1 cellular context compared by ENCODE assay signal in the genomic region with DNA sequence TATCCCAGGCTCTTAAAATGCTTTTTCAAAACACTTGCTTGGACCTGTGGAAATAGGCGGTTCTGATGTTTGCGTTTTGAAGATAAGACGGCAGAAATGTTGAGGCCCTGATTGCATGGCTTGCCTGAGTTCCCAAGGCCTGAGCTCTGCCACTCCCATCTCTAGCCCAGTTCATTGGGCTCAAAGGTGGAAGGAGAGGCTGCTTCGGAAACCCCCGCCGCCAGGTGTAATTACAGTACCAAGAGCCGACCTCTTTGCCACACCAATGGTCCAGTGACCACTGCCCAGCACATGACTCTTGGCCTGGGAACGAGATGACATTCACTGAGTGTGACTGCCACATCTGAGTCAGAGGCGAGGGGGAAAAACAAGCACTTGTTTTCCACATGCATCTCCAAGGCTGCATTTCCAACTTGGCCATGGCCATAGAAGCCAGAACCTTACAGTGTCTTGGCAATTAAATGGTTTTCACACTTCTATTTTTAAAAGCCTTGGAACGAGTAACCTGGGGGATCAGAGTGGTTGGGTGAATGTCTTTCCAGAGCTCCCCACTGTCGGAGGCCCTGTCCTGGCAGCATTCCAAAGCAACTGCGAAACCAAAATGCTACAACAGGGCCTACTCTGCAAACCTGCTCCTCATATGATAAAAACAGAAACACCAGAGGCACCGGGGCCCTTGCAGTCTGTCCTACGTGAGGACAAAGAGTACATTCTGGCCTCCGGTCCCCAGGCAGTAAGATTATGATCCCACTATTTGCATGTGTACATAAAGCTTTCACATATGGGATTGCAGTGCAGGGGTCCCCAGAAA.
TF ChIP-seq lines count a peak whose summit lies in the region.

No MANE protein-coding gene starts in this region.

TF ChIP-seq in HepG2, 621 proteins besides CTCF, POLR2A, EP300 and RAD21 (continued from another document and continues in another):
- TF ChIP-seq, protein P1, sequence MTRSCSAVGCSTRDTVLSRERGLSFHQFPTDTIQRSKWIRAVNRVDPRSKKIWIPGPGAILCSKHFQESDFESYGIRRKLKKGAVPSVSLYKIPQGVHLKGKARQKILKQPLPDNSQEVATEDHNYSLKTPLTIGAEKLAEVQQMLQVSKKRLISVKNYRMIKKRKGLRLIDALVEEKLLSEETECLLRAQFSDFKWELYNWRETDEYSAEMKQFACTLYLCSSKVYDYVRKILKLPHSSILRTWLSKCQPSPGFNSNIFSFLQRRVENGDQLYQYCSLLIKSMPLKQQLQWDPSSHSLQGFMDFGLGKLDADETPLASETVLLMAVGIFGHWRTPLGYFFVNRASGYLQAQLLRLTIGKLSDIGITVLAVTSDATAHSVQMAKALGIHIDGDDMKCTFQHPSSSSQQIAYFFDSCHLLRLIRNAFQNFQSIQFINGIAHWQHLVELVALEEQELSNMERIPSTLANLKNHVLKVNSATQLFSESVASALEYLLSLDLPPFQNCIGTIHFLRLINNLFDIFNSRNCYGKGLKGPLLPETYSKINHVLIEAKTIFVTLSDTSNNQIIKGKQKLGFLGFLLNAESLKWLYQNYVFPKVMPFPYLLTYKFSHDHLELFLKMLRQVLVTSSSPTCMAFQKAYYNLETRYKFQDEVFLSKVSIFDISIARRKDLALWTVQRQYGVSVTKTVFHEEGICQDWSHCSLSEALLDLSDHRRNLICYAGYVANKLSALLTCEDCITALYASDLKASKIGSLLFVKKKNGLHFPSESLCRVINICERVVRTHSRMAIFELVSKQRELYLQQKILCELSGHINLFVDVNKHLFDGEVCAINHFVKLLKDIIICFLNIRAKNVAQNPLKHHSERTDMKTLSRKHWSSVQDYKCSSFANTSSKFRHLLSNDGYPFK (CRISPR knock-in tag; IDR thresholded peaks at IDR 0.05; ENCODE audit: borderline replicate concordance), result no peak
- TF ChIP-seq BRCA1 (CRISPR knock-in tag; IDR thresholded peaks at IDR 0.05) (no peak), MEIS1 (CRISPR knock-in tag; IDR thresholded peaks at IDR 0.05; ENCODE audit: borderline replicate concordance) (no peak), MXD4 (CRISPR knock-in tag; IDR thresholded peaks at IDR 0.05) (no peak), EHMT2 (IDR thresholded peaks at IDR 0.05; ENCODE audit: borderline replicate concordance, low read depth, low read length) (no peak), SIX1 (CRISPR knock-in tag; IDR thresholded peaks at IDR 0.05; ENCODE audit: borderline replicate concordance) (no peak), ZKSCAN8 (CRISPR knock-in tag; IDR thresholded peaks at IDR 0.05; ENCODE audit: borderline replicate concordance) (no peak), MAZ (IDR thresholded peaks at IDR 0.05; ENCODE audit: borderline replicate concordance, low read depth, low read length) (no peak), MAZ (CRISPR knock-in tag; IDR thresholded peaks at IDR 0.05; ENCODE audit: low read depth) (no peak), BCL6 (CRISPR knock-in tag; IDR thresholded peaks at IDR 0.05) (no peak), ZNF101 (CRISPR knock-in tag; IDR thresholded peaks at IDR 0.05; ENCODE audit: borderline replicate concordance, low read depth) (no peak), JUN (CRISPR knock-in tag; IDR thresholded peaks at IDR 0.05) (no peak), IKZF1 (IDR thresholded peaks at IDR 0.05) (no peak), NR2C2 (CRISPR knock-in tag; IDR thresholded peaks at IDR 0.05; ENCODE audit: borderline replicate concordance) (no peak), NR1H2 (CRISPR knock-in tag; IDR thresholded peaks at IDR 0.05; ENCODE audit: borderline replicate concordance, low read depth) (no peak), ZNF674 (CRISPR knock-in tag; IDR thresholded peaks at IDR 0.05; ENCODE audit: low read depth) (no peak), POLR2G (IDR thresholded peaks at IDR 0.05; ENCODE audit: low read depth, low read length) (no peak), HNRNPL (IDR thresholded peaks at IDR 0.05; ENCODE audit: low read depth, low read length) (no peak), FIP1L1 (IDR thresholded peaks at IDR 0.05; ENCODE audit: borderline replicate concordance, insufficient read depth, low read depth, low read length) (no peak), ZNF883 (CRISPR knock-in tag; IDR thresholded peaks at IDR 0.05; ENCODE audit: not compliant biosample characterization) (no peak), KMT2A (CRISPR knock-in tag; IDR thresholded peaks at IDR 0.05) (no peak), ZNF564 (CRISPR knock-in tag; IDR thresholded peaks at IDR 0.05) (no peak), ZNF614 (CRISPR knock-in tag; IDR thresholded peaks at IDR 0.05; ENCODE audit: borderline replicate concordance) (no peak), KAT7 (CRISPR knock-in tag; IDR thresholded peaks at IDR 0.05; ENCODE audit: borderline replicate concordance) (no peak), ARNT (IDR thresholded peaks at IDR 0.05) (no peak), MTF1 (CRISPR knock-in tag; IDR thresholded peaks at IDR 0.05) (no peak), ARID2 (CRISPR knock-in tag; IDR thresholded peaks at IDR 0.05; ENCODE audit: borderline replicate concordance) (no peak), MIER3 (CRISPR knock-in tag; IDR thresholded peaks at IDR 0.05; ENCODE audit: borderline replicate concordance) (no peak), KLF15 (CRISPR knock-in tag; IDR thresholded peaks at IDR 0.05; ENCODE audit: borderline replicate concordance) (no peak), ZNF451 (CRISPR knock-in tag; IDR thresholded peaks at IDR 0.05) (no peak), HNF4G (IDR thresholded peaks at IDR 0.05; ENCODE audit: borderline replicate concordance, low read depth, low read length) (0 out of 2 replicates have a peak, but pooled peaks have one; percentile 36), HNF4G (CRISPR knock-in tag; IDR thresholded peaks at IDR 0.05; ENCODE audit: borderline replicate concordance, low read depth) (no peak), MAF1 (CRISPR knock-in tag; IDR thresholded peaks at IDR 0.05; ENCODE audit: borderline replicate concordance) (no peak), ZNF510 (CRISPR knock-in tag; IDR thresholded peaks at IDR 0.05; ENCODE audit: low read depth) (no peak)
- TF ChIP-seq, protein P2, sequence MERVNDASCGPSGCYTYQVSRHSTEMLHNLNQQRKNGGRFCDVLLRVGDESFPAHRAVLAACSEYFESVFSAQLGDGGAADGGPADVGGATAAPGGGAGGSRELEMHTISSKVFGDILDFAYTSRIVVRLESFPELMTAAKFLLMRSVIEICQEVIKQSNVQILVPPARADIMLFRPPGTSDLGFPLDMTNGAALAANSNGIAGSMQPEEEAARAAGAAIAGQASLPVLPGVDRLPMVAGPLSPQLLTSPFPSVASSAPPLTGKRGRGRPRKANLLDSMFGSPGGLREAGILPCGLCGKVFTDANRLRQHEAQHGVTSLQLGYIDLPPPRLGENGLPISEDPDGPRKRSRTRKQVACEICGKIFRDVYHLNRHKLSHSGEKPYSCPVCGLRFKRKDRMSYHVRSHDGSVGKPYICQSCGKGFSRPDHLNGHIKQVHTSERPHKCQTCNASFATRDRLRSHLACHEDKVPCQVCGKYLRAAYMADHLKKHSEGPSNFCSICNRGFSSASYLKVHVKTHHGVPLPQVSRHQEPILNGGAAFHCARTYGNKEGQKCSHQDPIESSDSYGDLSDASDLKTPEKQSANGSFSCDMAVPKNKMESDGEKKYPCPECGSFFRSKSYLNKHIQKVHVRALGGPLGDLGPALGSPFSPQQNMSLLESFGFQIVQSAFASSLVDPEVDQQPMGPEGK (CRISPR knock-in tag; IDR thresholded peaks at IDR 0.05), result no peak
- TF ChIP-seq, protein P3, sequence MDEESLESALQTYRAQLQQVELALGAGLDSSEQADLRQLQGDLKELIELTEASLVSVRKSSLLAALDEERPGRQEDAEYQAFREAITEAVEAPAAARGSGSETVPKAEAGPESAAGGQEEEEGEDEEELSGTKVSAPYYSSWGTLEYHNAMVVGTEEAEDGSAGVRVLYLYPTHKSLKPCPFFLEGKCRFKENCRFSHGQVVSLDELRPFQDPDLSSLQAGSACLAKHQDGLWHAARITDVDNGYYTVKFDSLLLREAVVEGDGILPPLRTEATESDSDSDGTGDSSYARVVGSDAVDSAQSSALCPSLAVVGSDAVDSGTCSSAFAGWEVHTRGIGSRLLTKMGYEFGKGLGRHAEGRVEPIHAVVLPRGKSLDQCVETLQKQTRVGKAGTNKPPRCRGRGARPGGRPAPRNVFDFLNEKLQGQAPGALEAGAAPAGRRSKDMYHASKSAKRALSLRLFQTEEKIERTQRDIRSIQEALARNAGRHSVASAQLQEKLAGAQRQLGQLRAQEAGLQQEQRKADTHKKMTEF (CRISPR knock-in tag; IDR thresholded peaks at IDR 0.05), result peak; percentile 25; the same call in 1 of the 2 replicates
- TF ChIP-seq, protein P4, sequence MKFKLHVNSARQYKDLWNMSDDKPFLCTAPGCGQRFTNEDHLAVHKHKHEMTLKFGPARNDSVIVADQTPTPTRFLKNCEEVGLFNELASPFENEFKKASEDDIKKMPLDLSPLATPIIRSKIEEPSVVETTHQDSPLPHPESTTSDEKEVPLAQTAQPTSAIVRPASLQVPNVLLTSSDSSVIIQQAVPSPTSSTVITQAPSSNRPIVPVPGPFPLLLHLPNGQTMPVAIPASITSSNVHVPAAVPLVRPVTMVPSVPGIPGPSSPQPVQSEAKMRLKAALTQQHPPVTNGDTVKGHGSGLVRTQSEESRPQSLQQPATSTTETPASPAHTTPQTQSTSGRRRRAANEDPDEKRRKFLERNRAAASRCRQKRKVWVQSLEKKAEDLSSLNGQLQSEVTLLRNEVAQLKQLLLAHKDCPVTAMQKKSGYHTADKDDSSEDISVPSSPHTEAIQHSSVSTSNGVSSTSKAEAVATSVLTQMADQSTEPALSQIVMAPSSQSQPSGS (CRISPR knock-in tag; IDR thresholded peaks at IDR 0.05), result no peak
- TF ChIP-seq, protein P5, sequence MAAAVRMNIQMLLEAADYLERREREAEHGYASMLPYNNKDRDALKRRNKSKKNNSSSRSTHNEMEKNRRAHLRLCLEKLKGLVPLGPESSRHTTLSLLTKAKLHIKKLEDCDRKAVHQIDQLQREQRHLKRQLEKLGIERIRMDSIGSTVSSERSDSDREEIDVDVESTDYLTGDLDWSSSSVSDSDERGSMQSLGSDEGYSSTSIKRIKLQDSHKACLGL (CRISPR knock-in tag; IDR thresholded peaks at IDR 0.05), result no peak
- TF ChIP-seq, protein P6, sequence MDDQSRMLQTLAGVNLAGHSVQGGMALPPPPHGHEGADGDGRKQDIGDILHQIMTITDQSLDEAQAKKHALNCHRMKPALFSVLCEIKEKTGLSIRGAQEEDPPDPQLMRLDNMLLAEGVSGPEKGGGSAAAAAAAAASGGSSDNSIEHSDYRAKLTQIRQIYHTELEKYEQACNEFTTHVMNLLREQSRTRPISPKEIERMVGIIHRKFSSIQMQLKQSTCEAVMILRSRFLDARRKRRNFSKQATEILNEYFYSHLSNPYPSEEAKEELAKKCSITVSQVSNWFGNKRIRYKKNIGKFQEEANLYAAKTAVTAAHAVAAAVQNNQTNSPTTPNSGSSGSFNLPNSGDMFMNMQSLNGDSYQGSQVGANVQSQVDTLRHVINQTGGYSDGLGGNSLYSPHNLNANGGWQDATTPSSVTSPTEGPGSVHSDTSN (CRISPR knock-in tag; IDR thresholded peaks at IDR 0.05; ENCODE audit: borderline replicate concordance), result no peak
- TF ChIP-seq, protein P7, sequence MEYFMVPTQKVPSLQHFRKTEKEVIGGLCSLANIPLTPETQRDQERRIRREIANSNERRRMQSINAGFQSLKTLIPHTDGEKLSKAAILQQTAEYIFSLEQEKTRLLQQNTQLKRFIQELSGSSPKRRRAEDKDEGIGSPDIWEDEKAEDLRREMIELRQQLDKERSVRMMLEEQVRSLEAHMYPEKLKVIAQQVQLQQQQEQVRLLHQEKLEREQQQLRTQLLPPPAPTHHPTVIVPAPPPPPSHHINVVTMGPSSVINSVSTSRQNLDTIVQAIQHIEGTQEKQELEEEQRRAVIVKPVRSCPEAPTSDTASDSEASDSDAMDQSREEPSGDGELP (IDR thresholded peaks at IDR 0.05; ENCODE audit: borderline replicate concordance, low read depth), result 0 out of 2 replicates have a peak, but pooled peaks have one; percentile 10
- TF ChIP-seq, protein P8, sequence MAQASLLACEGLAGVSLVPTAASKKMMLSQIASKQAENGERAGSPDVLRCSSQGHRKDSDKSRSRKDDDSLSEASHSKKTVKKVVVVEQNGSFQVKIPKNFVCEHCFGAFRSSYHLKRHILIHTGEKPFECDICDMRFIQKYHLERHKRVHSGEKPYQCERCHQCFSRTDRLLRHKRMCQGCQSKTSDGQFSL (CRISPR knock-in tag; IDR thresholded peaks at IDR 0.05), result no peak
- TF ChIP-seq, protein P9, sequence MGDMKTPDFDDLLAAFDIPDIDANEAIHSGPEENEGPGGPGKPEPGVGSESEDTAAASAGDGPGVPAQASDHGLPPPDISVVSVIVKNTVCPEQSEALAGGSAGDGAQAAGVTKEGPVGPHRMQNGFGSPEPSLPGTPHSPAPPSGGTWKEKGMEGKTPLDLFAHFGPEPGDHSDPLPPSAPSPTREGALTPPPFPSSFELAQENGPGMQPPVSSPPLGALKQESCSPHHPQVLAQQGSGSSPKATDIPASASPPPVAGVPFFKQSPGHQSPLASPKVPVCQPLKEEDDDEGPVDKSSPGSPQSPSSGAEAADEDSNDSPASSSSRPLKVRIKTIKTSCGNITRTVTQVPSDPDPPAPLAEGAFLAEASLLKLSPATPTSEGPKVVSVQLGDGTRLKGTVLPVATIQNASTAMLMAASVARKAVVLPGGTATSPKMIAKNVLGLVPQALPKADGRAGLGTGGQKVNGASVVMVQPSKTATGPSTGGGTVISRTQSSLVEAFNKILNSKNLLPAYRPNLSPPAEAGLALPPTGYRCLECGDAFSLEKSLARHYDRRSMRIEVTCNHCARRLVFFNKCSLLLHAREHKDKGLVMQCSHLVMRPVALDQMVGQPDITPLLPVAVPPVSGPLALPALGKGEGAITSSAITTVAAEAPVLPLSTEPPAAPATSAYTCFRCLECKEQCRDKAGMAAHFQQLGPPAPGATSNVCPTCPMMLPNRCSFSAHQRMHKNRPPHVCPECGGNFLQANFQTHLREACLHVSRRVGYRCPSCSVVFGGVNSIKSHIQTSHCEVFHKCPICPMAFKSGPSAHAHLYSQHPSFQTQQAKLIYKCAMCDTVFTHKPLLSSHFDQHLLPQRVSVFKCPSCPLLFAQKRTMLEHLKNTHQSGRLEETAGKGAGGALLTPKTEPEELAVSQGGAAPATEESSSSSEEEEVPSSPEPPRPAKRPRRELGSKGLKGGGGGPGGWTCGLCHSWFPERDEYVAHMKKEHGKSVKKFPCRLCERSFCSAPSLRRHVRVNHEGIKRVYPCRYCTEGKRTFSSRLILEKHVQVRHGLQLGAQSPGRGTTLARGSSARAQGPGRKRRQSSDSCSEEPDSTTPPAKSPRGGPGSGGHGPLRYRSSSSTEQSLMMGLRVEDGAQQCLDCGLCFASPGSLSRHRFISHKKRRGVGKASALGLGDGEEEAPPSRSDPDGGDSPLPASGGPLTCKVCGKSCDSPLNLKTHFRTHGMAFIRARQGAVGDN (CRISPR knock-in tag; IDR thresholded peaks at IDR 0.05), result peak; percentile 57
- TF ChIP-seq, protein P10, sequence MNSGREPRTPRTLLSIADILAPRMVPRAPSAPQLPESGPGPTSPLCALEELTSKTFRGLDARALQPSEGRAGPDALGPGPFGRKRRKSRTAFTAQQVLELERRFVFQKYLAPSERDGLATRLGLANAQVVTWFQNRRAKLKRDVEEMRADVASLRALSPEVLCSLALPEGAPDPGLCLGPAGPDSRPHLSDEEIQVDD (CRISPR knock-in tag; IDR thresholded peaks at IDR 0.05; ENCODE audit: borderline replicate concordance), result no peak
- TF ChIP-seq, protein P11, sequence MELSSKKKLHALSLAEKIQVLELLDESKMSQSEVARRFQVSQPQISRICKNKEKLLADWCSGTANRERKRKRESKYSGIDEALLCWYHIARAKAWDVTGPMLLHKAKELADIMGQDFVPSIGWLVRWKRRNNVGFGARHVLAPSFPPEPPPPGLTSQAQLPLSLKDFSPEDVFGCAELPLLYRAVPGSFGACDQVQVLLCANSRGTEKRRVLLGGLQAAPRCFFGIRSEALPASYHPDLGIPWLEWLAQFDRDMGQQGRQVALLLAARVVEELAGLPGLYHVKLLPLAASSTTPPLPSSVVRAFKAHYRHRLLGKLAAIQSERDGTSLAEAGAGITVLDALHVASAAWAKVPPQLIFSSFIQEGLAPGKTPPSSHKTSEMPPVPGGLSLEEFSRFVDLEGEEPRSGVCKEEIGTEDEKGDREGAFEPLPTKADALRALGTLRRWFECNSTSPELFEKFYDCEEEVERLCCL (CRISPR knock-in tag; IDR thresholded peaks at IDR 0.05; ENCODE audit: borderline replicate concordance), result no peak
